Comparison of ENCODE assay signal across 1 cellular context in the genomic region with DNA sequence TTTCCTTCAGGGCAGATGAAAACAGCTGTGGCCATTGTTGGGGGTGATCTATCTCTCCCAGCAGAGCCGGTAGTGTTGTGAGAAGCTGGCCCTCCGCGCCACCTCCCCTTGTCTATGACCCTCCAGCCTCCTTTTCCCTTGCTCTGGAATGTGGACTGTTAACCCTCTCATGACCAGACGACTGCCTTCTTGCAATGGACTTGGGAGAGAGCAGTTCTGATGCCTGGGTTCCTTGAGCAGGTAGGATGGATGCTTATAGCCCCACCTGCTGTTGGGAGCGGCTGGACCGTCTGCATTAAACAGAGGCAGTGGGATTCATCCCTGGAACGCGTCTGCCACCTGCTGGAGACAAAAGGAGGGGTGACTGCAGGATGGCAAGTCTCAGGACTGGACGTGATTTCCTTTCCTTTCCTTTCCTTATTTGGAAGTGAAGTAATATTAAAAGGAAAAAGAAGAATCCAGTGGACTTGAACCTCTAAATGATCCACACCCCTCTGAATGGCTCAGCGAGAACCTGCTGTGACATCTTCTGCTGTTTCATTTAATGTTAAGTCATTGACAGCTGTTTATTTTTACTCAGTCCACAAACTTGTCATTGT.
A peak's percentile ranks its signal among the peaks of the same experiment; 100 is the strongest.
TF ChIP-seq lines count a peak whose summit lies in the region.

No MANE protein-coding gene starts in this region.

TF ChIP-seq in HepG2, 621 proteins besides CTCF, POLR2A, EP300 and RAD21 (continued from another document and continues in another):
- TF ChIP-seq, protein P1, sequence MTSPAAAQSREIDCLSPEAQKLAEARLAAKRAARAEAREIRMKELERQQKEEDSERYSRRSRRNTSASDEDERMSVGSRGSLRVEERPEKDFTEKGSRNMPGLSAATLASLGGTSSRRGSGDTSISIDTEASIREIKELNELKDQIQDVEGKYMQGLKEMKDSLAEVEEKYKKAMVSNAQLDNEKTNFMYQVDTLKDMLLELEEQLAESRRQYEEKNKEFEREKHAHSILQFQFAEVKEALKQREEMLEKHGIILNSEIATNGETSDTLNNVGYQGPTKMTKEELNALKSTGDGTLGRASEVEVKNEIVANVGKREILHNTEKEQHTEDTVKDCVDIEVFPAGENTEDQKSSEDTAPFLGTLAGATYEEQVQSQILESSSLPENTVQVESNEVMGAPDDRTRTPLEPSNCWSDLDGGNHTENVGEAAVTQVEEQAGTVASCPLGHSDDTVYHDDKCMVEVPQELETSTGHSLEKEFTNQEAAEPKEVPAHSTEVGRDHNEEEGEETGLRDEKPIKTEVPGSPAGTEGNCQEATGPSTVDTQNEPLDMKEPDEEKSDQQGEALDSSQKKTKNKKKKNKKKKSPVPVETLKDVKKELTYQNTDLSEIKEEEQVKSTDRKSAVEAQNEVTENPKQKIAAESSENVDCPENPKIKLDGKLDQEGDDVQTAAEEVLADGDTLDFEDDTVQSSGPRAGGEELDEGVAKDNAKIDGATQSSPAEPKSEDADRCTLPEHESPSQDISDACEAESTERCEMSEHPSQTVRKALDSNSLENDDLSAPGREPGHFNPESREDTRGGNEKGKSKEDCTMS (CRISPR knock-in tag; conservative IDR thresholded peaks at IDR 0.05) = no peak
- TF ChIP-seq NR3C1 (CRISPR knock-in tag; IDR thresholded peaks at IDR 0.05) (no peak), RXRA (CRISPR knock-in tag; IDR thresholded peaks at IDR 0.05) (peak; percentile 32; the same call in 1 of the 2 replicates), ISL2 (CRISPR knock-in tag; IDR thresholded peaks at IDR 0.05) (no peak), CBFB (CRISPR knock-in tag; IDR thresholded peaks at IDR 0.05) (peak; percentile 57; the same call in 1 of the 2 replicates), PAX8 (CRISPR knock-in tag; IDR thresholded peaks at IDR 0.05; ENCODE audit: borderline replicate concordance) (0 out of 2 replicates have a peak, but pooled peaks have one; percentile 20), PCBP1 (IDR thresholded peaks at IDR 0.05; ENCODE audit: borderline replicate concordance, low read depth, low read length) (no peak), ZNF614 (CRISPR knock-in tag; IDR thresholded peaks at IDR 0.05; ENCODE audit: borderline replicate concordance) (peak; percentile 79), ZNF761 (CRISPR knock-in tag; conservative IDR thresholded peaks at IDR 0.05) (no peak), ZNF841 (CRISPR knock-in tag; IDR thresholded peaks at IDR 0.05; ENCODE audit: borderline replicate concordance) (no peak), ARNT2 (CRISPR knock-in tag; IDR thresholded peaks at IDR 0.05; ENCODE audit: low read depth) (0 out of 2 replicates have a peak, but pooled peaks have one; percentile 40), AGO1 (IDR thresholded peaks at IDR 0.05; ENCODE audit: low read depth, low read length, poor library complexity, severe bottlenecking) (no peak), HMG20A (CRISPR knock-in tag; IDR thresholded peaks at IDR 0.05; ENCODE audit: borderline replicate concordance) (no peak), SETDB1 (CRISPR knock-in tag; IDR thresholded peaks at IDR 0.05; ENCODE audit: borderline replicate concordance) (no peak), ZFP82 (CRISPR knock-in tag; IDR thresholded peaks at IDR 0.05; ENCODE audit: borderline replicate concordance) (no peak), ZC3H13 (CRISPR knock-in tag; IDR thresholded peaks at IDR 0.05) (no peak), JUND (CRISPR knock-in tag; IDR thresholded peaks at IDR 0.05) (no peak), SCMH1 (CRISPR knock-in tag; IDR thresholded peaks at IDR 0.05; ENCODE audit: borderline replicate concordance) (no peak), ZNF746 (CRISPR knock-in tag; IDR thresholded peaks at IDR 0.05) (no peak), ZNF124 (CRISPR knock-in tag; IDR thresholded peaks at IDR 0.05) (0 out of 2 replicates have a peak, but pooled peaks have one; percentile 82), PHF5A (CRISPR knock-in tag; IDR thresholded peaks at IDR 0.05; ENCODE audit: low read depth, unreplicated experiment) (no peak), ZNF569 (CRISPR knock-in tag; IDR thresholded peaks at IDR 0.05; ENCODE audit: borderline replicate concordance) (no peak), ETV6 (CRISPR knock-in tag; conservative IDR thresholded peaks at IDR 0.05) (0 out of 2 replicates have a peak, but pooled peaks have one; percentile 48), NR1H2 (CRISPR knock-in tag; IDR thresholded peaks at IDR 0.05; ENCODE audit: borderline replicate concordance, low read depth) (no peak), ZBTB8A (CRISPR knock-in tag; IDR thresholded peaks at IDR 0.05; ENCODE audit: borderline replicate concordance, low read depth) (no peak)
- TF ChIP-seq, protein P2, sequence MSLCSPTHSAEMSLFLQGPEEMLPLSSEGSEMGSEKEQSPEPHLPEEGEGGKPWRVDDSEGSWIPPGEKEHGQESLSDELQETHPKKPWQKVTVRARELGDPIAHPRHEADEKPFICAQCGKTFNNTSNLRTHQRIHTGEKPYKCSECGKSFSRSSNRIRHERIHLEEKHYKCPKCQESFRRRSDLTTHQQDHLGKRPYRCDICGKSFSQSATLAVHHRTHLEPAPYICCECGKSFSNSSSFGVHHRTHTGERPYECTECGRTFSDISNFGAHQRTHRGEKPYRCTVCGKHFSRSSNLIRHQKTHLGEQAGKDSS (CRISPR knock-in tag; IDR thresholded peaks at IDR 0.05; ENCODE audit: borderline replicate concordance, low read depth) = peak; percentile 66; the same call in 1 of the 2 replicates
- TF ChIP-seq, protein P3, sequence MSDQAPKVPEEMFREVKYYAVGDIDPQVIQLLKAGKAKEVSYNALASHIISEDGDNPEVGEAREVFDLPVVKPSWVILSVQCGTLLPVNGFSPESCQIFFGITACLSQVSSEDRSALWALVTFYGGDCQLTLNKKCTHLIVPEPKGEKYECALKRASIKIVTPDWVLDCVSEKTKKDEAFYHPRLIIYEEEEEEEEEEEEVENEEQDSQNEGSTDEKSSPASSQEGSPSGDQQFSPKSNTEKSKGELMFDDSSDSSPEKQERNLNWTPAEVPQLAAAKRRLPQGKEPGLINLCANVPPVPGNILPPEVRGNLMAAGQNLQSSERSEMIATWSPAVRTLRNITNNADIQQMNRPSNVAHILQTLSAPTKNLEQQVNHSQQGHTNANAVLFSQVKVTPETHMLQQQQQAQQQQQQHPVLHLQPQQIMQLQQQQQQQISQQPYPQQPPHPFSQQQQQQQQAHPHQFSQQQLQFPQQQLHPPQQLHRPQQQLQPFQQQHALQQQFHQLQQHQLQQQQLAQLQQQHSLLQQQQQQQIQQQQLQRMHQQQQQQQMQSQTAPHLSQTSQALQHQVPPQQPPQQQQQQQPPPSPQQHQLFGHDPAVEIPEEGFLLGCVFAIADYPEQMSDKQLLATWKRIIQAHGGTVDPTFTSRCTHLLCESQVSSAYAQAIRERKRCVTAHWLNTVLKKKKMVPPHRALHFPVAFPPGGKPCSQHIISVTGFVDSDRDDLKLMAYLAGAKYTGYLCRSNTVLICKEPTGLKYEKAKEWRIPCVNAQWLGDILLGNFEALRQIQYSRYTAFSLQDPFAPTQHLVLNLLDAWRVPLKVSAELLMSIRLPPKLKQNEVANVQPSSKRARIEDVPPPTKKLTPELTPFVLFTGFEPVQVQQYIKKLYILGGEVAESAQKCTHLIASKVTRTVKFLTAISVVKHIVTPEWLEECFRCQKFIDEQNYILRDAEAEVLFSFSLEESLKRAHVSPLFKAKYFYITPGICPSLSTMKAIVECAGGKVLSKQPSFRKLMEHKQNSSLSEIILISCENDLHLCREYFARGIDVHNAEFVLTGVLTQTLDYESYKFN (CRISPR knock-in tag; conservative IDR thresholded peaks at IDR 0.05) = no peak
- TF ChIP-seq, protein P4, sequence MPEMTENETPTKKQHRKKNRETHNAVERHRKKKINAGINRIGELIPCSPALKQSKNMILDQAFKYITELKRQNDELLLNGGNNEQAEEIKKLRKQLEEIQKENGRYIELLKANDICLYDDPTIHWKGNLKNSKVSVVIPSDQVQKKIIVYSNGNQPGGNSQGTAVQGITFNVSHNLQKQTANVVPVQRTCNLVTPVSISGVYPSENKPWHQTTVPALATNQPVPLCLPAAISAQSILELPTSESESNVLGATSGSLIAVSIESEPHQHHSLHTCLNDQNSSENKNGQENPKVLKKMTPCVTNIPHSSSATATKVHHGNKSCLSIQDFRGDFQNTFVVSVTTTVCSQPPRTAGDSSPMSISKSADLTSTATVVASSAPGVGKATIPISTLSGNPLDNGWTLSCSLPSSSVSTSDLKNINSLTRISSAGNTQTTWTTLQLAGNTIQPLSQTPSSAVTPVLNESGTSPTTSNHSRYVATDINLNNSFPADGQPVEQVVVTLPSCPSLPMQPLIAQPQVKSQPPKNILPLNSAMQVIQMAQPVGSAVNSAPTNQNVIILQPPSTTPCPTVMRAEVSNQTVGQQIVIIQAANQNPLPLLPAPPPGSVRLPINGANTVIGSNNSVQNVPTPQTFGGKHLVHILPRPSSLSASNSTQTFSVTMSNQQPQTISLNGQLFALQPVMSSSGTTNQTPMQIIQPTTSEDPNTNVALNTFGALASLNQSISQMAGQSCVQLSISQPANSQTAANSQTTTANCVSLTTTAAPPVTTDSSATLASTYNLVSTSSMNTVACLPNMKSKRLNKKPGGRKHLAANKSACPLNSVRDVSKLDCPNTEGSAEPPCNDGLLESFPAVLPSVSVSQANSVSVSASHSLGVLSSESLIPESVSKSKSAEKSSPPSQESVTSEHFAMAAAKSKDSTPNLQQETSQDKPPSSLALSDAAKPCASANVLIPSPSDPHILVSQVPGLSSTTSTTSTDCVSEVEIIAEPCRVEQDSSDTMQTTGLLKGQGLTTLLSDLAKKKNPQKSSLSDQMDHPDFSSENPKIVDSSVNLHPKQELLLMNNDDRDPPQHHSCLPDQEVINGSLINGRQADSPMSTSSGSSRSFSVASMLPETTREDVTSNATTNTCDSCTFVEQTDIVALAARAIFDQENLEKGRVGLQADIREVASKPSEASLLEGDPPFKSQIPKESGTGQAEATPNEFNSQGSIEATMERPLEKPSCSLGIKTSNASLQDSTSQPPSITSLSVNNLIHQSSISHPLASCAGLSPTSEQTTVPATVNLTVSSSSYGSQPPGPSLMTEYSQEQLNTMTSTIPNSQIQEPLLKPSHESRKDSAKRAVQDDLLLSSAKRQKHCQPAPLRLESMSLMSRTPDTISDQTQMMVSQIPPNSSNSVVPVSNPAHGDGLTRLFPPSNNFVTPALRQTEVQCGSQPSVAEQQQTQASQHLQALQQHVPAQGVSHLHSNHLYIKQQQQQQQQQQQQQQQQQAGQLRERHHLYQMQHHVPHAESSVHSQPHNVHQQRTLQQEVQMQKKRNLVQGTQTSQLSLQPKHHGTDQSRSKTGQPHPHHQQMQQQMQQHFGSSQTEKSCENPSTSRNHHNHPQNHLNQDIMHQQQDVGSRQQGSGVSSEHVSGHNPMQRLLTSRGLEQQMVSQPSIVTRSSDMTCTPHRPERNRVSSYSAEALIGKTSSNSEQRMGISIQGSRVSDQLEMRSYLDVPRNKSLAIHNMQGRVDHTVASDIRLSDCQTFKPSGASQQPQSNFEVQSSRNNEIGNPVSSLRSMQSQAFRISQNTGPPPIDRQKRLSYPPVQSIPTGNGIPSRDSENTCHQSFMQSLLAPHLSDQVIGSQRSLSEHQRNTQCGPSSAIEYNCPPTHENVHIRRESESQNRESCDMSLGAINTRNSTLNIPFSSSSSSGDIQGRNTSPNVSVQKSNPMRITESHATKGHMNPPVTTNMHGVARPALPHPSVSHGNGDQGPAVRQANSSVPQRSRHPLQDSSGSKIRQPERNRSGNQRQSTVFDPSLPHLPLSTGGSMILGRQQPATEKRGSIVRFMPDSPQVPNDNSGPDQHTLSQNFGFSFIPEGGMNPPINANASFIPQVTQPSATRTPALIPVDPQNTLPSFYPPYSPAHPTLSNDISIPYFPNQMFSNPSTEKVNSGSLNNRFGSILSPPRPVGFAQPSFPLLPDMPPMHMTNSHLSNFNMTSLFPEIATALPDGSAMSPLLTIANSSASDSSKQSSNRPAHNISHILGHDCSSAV (CRISPR knock-in tag; IDR thresholded peaks at IDR 0.05; ENCODE audit: borderline replicate concordance) = no peak
- TF ChIP-seq, protein P5, sequence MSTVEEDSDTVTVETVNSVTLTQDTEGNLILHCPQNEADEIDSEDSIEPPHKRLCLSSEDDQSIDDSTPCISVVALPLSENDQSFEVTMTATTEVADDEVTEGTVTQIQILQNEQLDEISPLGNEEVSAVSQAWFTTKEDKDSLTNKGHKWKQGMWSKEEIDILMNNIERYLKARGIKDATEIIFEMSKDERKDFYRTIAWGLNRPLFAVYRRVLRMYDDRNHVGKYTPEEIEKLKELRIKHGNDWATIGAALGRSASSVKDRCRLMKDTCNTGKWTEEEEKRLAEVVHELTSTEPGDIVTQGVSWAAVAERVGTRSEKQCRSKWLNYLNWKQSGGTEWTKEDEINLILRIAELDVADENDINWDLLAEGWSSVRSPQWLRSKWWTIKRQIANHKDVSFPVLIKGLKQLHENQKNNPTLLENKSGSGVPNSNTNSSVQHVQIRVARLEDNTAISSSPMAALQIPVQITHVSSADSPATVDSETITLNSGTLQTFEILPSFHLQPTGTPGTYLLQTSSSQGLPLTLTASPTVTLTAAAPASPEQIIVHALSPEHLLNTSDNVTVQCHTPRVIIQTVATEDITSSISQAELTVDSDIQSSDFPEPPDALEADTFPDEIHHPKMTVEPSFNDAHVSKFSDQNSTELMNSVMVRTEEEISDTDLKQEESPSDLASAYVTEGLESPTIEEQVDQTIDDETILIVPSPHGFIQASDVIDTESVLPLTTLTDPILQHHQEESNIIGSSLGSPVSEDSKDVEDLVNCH (CRISPR knock-in tag; IDR thresholded peaks at IDR 0.05) = no peak
- TF ChIP-seq, protein P6, sequence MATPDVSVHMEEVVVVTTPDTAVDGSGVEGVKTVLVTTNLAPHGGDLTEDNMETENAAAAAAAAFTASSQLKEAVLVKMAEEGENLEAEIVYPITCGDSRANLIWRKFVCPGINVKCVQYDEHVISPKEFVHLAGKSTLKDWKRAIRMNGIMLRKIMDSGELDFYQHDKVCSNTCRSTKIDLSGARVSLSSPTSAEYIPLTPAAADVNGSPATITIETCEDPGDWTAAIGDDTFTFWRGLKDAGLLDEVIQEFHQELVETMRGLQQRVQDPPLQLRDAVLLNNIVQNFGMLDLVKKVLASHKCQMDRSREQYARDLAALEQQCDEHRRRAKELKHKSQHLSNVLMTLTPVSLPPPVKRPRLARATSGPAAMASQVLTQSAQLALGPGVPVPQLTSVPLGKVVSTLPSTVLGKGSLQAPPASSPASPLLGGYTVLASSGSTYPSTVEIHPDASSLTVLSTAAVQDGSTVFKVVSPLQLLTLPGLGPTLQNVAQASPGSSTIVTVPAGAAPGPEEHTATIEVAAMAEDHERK (CRISPR knock-in tag; IDR thresholded peaks at IDR 0.05; ENCODE audit: low read depth) = no peak
- TF ChIP-seq, protein P7, sequence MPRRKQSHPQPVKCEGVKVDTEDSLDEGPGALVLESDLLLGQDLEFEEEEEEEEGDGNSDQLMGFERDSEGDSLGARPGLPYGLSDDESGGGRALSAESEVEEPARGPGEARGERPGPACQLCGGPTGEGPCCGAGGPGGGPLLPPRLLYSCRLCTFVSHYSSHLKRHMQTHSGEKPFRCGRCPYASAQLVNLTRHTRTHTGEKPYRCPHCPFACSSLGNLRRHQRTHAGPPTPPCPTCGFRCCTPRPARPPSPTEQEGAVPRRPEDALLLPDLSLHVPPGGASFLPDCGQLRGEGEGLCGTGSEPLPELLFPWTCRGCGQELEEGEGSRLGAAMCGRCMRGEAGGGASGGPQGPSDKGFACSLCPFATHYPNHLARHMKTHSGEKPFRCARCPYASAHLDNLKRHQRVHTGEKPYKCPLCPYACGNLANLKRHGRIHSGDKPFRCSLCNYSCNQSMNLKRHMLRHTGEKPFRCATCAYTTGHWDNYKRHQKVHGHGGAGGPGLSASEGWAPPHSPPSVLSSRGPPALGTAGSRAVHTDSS (CRISPR knock-in tag; conservative IDR thresholded peaks at IDR 0.05) = no peak
- TF ChIP-seq, protein P8, sequence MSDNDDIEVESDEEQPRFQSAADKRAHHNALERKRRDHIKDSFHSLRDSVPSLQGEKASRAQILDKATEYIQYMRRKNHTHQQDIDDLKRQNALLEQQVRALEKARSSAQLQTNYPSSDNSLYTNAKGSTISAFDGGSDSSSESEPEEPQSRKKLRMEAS (IDR thresholded peaks at IDR 0.05) = peak; percentile 45; the same call in 1 of the 2 replicates
- TF ChIP-seq, protein P9, sequence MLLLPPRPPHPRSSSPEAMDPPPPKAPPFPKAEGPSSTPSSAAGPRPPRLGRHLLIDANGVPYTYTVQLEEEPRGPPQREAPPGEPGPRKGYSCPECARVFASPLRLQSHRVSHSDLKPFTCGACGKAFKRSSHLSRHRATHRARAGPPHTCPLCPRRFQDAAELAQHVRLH (CRISPR knock-in tag; IDR thresholded peaks at IDR 0.05; ENCODE audit: borderline replicate concordance, low read depth) = peak; percentile 83; the same call in 1 of the 2 replicates
